In genomic region chr2:195639959-195640358, GRCh38 we compare ENCODE assay signal across 39 cellular contexts.
"Had no signal": no experiment of that assay in that cellular context is flagged by ENCODE, and none has a peak within 500 bp of the region (broad histone marks: within the 10 kb centered on the region; RNA-seq: fewer than 3 reads in every experiment).

No MANE protein-coding gene starts in this region.

- H3K4me3 ChIP-seq: adrenal gland, MG63, Peyer's patch, SJSA1 had no signal

- ATAC-seq: activated CD8-positive, alpha-beta memory T cell treated with anti-CD3 and anti-CD28 coated beads, Interleukin-2, amount 10 ng/mL, durations not matched to agents 7 days and 5 days; PC-3 had no signal

- H3K4me3 Mint-ChIP-seq: activated B cell treated with CpG ODN at 0.5 μM for 24 hours; activated CD4-positive, alpha-beta memory T cell treated with anti-CD3 and anti-CD28 coated beads for 36 hours; activated CD8-positive, alpha-beta memory T cell treated with anti-CD3 and anti-CD28 coated beads, Interleukin-2, amount 10 ng/mL, durations not matched to agents 7 days and 5 days; activated naive CD4-positive, alpha-beta T cell treated with anti-CD3 and anti-CD28 coated beads, Interleukin-2, amount 50 U/mL, for 24 hours; activated naive CD8-positive, alpha-beta T cell treated with anti-CD3 and anti-CD28 coated beads, Interleukin-2, amount 10 ng/mL, durations not matched to agents 7 days and 5 days; brain; T-helper 1 cell treated with Interleukin-12 subunit alpha and Interleukin-12 subunit beta and Interleukin-4 antibody, amounts not matched to agents 30 μg/mL and 1 μg/mL, for 36 hours had no signal

- H3K4me1 Mint-ChIP-seq: activated CD8-positive, alpha-beta memory T cell treated with anti-CD3 and anti-CD28 coated beads, Interleukin-2, amount 10 ng/mL, durations not matched to agents 7 days and 5 days; activated naive CD8-positive, alpha-beta T cell treated with anti-CD3 and anti-CD28 coated beads, Interleukin-2, amount 10 ng/mL, durations not matched to agents 7 days and 5 days; brain had no signal

- H3K27me3 Mint-ChIP-seq: activated B cell treated with CpG ODN at 0.5 μM for 24 hours; activated CD4-positive, alpha-beta memory T cell treated with anti-CD3 and anti-CD28 coated beads for 36 hours; activated CD8-positive, alpha-beta memory T cell treated with anti-CD3 and anti-CD28 coated beads, Interleukin-2, amount 10 ng/mL, durations not matched to agents 7 days and 5 days; activated naive CD4-positive, alpha-beta T cell treated with anti-CD3 and anti-CD28 coated beads, Interleukin-2, amount 50 U/mL, for 24 hours; activated naive CD8-positive, alpha-beta T cell treated with anti-CD3 and anti-CD28 coated beads, Interleukin-2, amount 10 ng/mL, durations not matched to agents 7 days and 5 days; brain had no signal

- H3K9me3 Mint-ChIP-seq: activated B cell treated with CpG ODN at 0.5 μM for 24 hours; activated CD4-positive, alpha-beta memory T cell treated with anti-CD3 and anti-CD28 coated beads for 36 hours; activated naive CD4-positive, alpha-beta T cell treated with anti-CD3 and anti-CD28 coated beads, Interleukin-2, amount 50 U/mL, for 24 hours; brain had no signal

- H3K9me3 ChIP-seq: adrenal gland, MG63, Peyer's patch, SJSA1, SK-N-SH had no signal

- H3K27ac ChIP-seq: adrenal gland, Peyer's patch, SJSA1, VCaP had no signal

- H3K36me3 Mint-ChIP-seq: activated CD4-positive, alpha-beta memory T cell treated with anti-CD3 and anti-CD28 coated beads for 36 hours; brain had no signal

- H3K4me1 ChIP-seq: adrenal gland, Peyer's patch, SJSA1 had no signal

- H3K27me3 ChIP-seq: adrenal gland, MG63, Peyer's patch, SJSA1 had no signal

- H3K27ac Mint-ChIP-seq: activated B cell treated with CpG ODN at 0.5 μM for 24 hours; activated CD4-positive, alpha-beta memory T cell treated with anti-CD3 and anti-CD28 coated beads for 36 hours; activated CD8-positive, alpha-beta memory T cell treated with anti-CD3 and anti-CD28 coated beads, Interleukin-2, amount 10 ng/mL, durations not matched to agents 7 days and 5 days; activated naive CD4-positive, alpha-beta T cell treated with anti-CD3 and anti-CD28 coated beads, Interleukin-2, amount 50 U/mL, for 24 hours; activated naive CD8-positive, alpha-beta T cell treated with anti-CD3 and anti-CD28 coated beads, Interleukin-2, amount 10 ng/mL, durations not matched to agents 7 days and 5 days; activated T-helper 2 cell treated with anti-CD3 and anti-CD28 coated beads, Interferon-gamma antibody, Interleukin-2, Interleukin-4, amounts not matched to agents 10 μg/mL and 5 μg/mL and 100 μg/mL, durations not matched to agents 14 hours and 24 hours and 36 hours; brain; T-helper 1 cell treated with Interleukin-12 subunit alpha and Interleukin-12 subunit beta and Interleukin-4 antibody, amounts not matched to agents 30 μg/mL and 1 μg/mL, for 36 hours had no signal

- H3K36me3 ChIP-seq: adrenal gland, MG63, Peyer's patch, SJSA1 had no signal

- DNase-seq: activated B cell treated with CpG ODN at 0.5 μM for 24 hours; activated CD4-positive, alpha-beta memory T cell treated with anti-CD3 and anti-CD28 coated beads for 36 hours; activated CD4-positive, alpha-beta T cell treated with anti-CD3 and anti-CD28 coated beads for 4 hours; activated CD4-positive, alpha-beta T cell treated with anti-CD3 and anti-CD28 coated beads, Interleukin-2, amount 50 U/mL, for 1 hour; activated CD4-positive, CD25-positive, alpha-beta regulatory T cell treated with anti-CD3 and anti-CD28 coated beads, Interleukin-2, amount 50 U/mL, for 72 hours; activated CD8-positive, alpha-beta memory T cell treated with anti-CD3 and anti-CD28 coated beads for 24 hours; activated CD8-positive, alpha-beta memory T cell treated with anti-CD3 and anti-CD28 coated beads, Interleukin-2, amount 10 ng/mL, durations not matched to agents 7 days and 5 days; activated CD8-positive, alpha-beta memory T cell treated with anti-CD3 and anti-CD28 coated beads, Interleukin-2, amount 50 U/mL, for 48 hours; activated gamma-delta T cell; activated naive CD4-positive, alpha-beta T cell treated with Interleukin-2 at 50 U/mL for 16 hours; activated naive CD8-positive, alpha-beta T cell treated with anti-CD3 and anti-CD28 coated beads, Interleukin-2, amount 10 ng/mL, durations not matched to agents 7 days and 5 days; adrenal gland; caudate nucleus; cerebellar nuclear complex; Karpas-422; KBM-7; MG63; NCI-H1048; NCI-H1105 treated with DMSO at 0.1 percent for 48 hours; NCI-H1436; NCI-H1694; NCI-H1930; NCI-H2081 treated with DMSO at 0.1 percent for 48 hours; NCI-H2171; NCI-H510A; NCI-H526; NCI-H748 treated with DMSO at 0.1 percent for 48 hours; NK-92 treated with Interleukin-12 subunit alpha and Interleukin-12 subunit beta, amount 100 ng/mL, for 24 hours; PC-3; Peyer's patch; RPMI8226; SHP77 treated with DMSO at 0.1 percent for 48 hours; SK-N-SH had no signal
